ENCODE assay signal across 8 cellular contexts in genomic region chr6:160991411-160992322, GRCh38. TPM values are rescaled to one million over a fixed set of nuclear protein-coding genes. Genes with fewer than 3 reads are reported as not detected.
A peak's percentile ranks its signal among the peaks of the same experiment; 100 is the strongest.
DNase-seq lines count a peak whose midpoint lies in the region; ATAC-seq and TF ChIP-seq lines count a peak whose summit lies in the region.

Gene MAP3K4, plus strand, starts transcription at chr6:160991769. Its CDS starts 163 bp downstream, at chr6:160991932.

- ATAC-seq in GM18868 (IDR thresholded peaks at IDR 0.05; ENCODE audit: unreplicated experiment) (peak; percentile 73), HG03097 (IDR thresholded peaks at IDR 0.05; ENCODE audit: low FRiP score, unreplicated experiment) (peak; percentile 80), left lobe of liver (peak; percentile 91)

- no peak for DNase-seq in AG09309 (ENCODE audit: low read depth)
- peak; percentile 22 for DNase-seq in NCI-H446 treated with DMSO at 0.1 percent for 48 hours (lab: John Stamatoyannopoulos, UW)
- peak; percentile 85 for DNase-seq in activated CD4-positive, alpha-beta T cell treated with anti-CD3 and anti-CD28 coated beads for 48 hours
- DNase-seq in coronary artery (ENCODE audit: low spot score), result peak; percentile 88
- DNase-seq in left lobe of liver (ENCODE audit: low spot score), result peak; percentile 88
- DNase-seq in stimulated activated CD4-positive, alpha-beta T cell treated with anti-CD3 and anti-CD28 coated beads, Interleukin-2, amount 100 ng/mL, for 4 hours (ENCODE audit: low read depth), result peak; percentile 68

- TF ChIP-seq CTCF in AG09309 (IDR thresholded peaks at IDR 0.05; ENCODE audit: control insufficient read depth, insufficient read depth, low read depth, low read length, missing control alignments) (no peak), coronary artery (IDR thresholded peaks at IDR 0.05) (no peak)

- H3K27ac ChIP-seq in coronary artery, result peak within 1 kb of the TSS; percentile 96 to 98

- peak within 1 kb of the TSS; percentile 70 for H3K4me3 ChIP-seq in AG09309 (ENCODE audit: control insufficient read depth, low read depth, low read length)
- H3K4me3 ChIP-seq in coronary artery, result peak within 1 kb of the TSS; percentile 88

RNA-seq across cellular contexts. Expression of gene MAP3K4, which starts in this region (rescaled TPM):
- 11.2 TPM for total RNA-seq in left lobe of liver
